9 cellular contexts compared by ENCODE assay signal in genomic region chr17:12667299-12667958, GRCh38. TPM values are rescaled to one million over a fixed set of nuclear protein-coding genes. Genes with fewer than 3 reads are reported as not detected.
DNase-seq lines count a peak whose midpoint lies in the region; ATAC-seq and TF ChIP-seq lines count a peak whose summit lies in the region.
"Had no signal": no experiment of that assay in that cellular context is flagged by ENCODE, and none has a peak within 500 bp of the region (broad histone marks: within the 10 kb centered on the region; RNA-seq: fewer than 3 reads in every experiment).

No MANE protein-coding gene starts in this region.

- H3K27me3 Mint-ChIP-seq in glutamatergic neuron (ENCODE audit: unreplicated experiment), result no peaks in the 10 kb centered on the region

- ATAC-seq in HG03045 (IDR thresholded peaks at IDR 0.05; ENCODE audit: unreplicated experiment), result no peak

- H3K9me3 Mint-ChIP-seq in glutamatergic neuron (ENCODE audit: unreplicated experiment), result peaks cover 3% of the 10 kb centered on the region

- H3K4me3 Mint-ChIP-seq in glutamatergic neuron (ENCODE audit: unreplicated experiment), result no peak overlapping the region
- H3K4me3 Mint-ChIP-seq: CD4-positive, CD25-positive, alpha-beta regulatory T cell had no signal

- no peaks in the 10 kb centered on the region for H3K36me3 Mint-ChIP-seq in glutamatergic neuron (ENCODE audit: unreplicated experiment)
- H3K36me3 Mint-ChIP-seq: CD4-positive, CD25-positive, alpha-beta regulatory T cell had no signal

- TF ChIP-seq CTCF in glutamatergic neuron (IDR thresholded peaks at IDR 0.05; ENCODE audit: partially characterized antibody, unreplicated experiment), result peak; percentile 9

- in situ Hi-C loops in SK-MEL-5 (cut with HindIII; ENCODE audit: low pct_unique_long_range_greater_than_20kb, low sequenced_read_pairs), result no loop called here

- H3K4me1 Mint-ChIP-seq in glutamatergic neuron (ENCODE audit: low read depth, unreplicated experiment), result no peaks in the 10 kb centered on the region

- DNase-seq in NCI-H524 (lab: John Stamatoyannopoulos, UW), result peak; percentile 7 to 37
- DNase-seq in NCI-H524 treated with DMSO at 0.1 percent for 48 hours (lab: John Stamatoyannopoulos, UW), result no peak
- peak; percentile 74 for DNase-seq in SK-MEL-5 (ENCODE audit: low read depth, low spot score)
- no peak for DNase-seq in glutamatergic neuron
- peak; percentile 54 for DNase-seq in retina
- DNase-seq in NCI-H774 (lab: John Stamatoyannopoulos, UW), result no peak
- no peak for DNase-seq in activated T-cell treated with anti-CD3 and anti-CD28 coated beads, Interleukin-2, amount 50 U/mL, for 48 hours
- DNase-seq: CD4-positive, CD25-positive, alpha-beta regulatory T cell had no signal

- no peak overlapping the region for H3K27ac Mint-ChIP-seq in glutamatergic neuron (ENCODE audit: unreplicated experiment)

RNA-seq across cellular contexts. Expression of gene MYOCD, which starts 1.7 kb away (rescaled TPM):
- total RNA-seq in SK-MEL-5 (2014; rRNA removed; shearing (Covaris generic)), result not detected in 2 replicates
- polyA plus RNA-seq in SK-MEL-5 (2015; cell fraction: cytosol; rRNA removed), result not detected in 2 replicates
- polyA plus RNA-seq in SK-MEL-5 (2015; cell fraction: nucleus; rRNA removed), result not detected in 2 replicates
- total RNA-seq in glutamatergic neuron (ENCODE audit: unreplicated experiment), result not detected
- total RNA-seq: CD4-positive, CD25-positive, alpha-beta regulatory T cell had no signal
- polyA plus RNA-seq: CD4-positive, CD25-positive, alpha-beta regulatory T cell had no signal

Comparison
In these comparisons a context has a peak if more than half of its experiments do, and no peak if none do; other contexts are left out.
1. DNase-seq: peak in NCI-H524 (2 of 2), SK-MEL-5 (single experiment) and retina (single experiment); none in NCI-H524 treated with DMSO at 0.1 percent for 48 hours (single experiment), glutamatergic neuron (single experiment), NCI-H774 (single experiment) and activated T-cell treated with anti-CD3 and anti-CD28 coated beads, Interleukin-2, amount 50 U/mL, for 48 hours (0 of 2).